In genomic region chr16:824194-824593, GRCh38 we compare ENCODE assay signal across 24 cellular contexts. TPM values are rescaled to one million over a fixed set of nuclear protein-coding genes. Genes with fewer than 3 reads are reported as not detected.
"Had no signal": no experiment of that assay in that cellular context is flagged by ENCODE, and none has a peak within 500 bp of the region (broad histone marks: within the 10 kb centered on the region; RNA-seq: fewer than 3 reads in every experiment).

No MANE protein-coding gene starts in this region.

- FAIRE-seq: RCC 7860 had no signal

- H3K36me3 Mint-ChIP-seq: IgD-negative memory B cell had no signal

- H3K9me3 ChIP-seq: SK-N-SH had no signal

- H3K27ac Mint-ChIP-seq: IgD-negative memory B cell had no signal

- H3K9ac ChIP-seq: SK-N-SH had no signal

- H3K4me2 ChIP-seq: SK-N-SH had no signal

- DNase-seq: KBM-7, MV-4-11, NCI-H1048, NCI-H1105, NCI-H1417, NCI-H1436 treated with DMSO at 0.1 percent for 48 hours, NCI-H1694, NCI-H187 treated with DMSO at 0.1 percent for 48 hours, NCI-H2029 treated with DMSO at 0.1 percent for 48 hours, NCI-H2171 treated with DMSO at 0.1 percent for 48 hours, NCI-H345, NCI-H446 treated with DMSO at 0.1 percent for 48 hours, NCI-H510A treated with DMSO at 0.1 percent for 48 hours, NCI-H526, NCI-H774, RPMI8226, SHP77, SK-N-SH had no signal

- H3K4me3 Mint-ChIP-seq: IgD-negative memory B cell had no signal

RNA-seq across cellular contexts. Expression of gene GNG13, which starts 23.7 kb away (rescaled TPM):
- total RNA-seq: HT1080, LHCN-M2, MCF 10A, SK-MEL-5 had no signal
- polyA plus RNA-seq: IgD-negative memory B cell, SK-N-SH had no signal
